ENCODE assay signal across 21 cellular contexts in the genomic region with DNA sequence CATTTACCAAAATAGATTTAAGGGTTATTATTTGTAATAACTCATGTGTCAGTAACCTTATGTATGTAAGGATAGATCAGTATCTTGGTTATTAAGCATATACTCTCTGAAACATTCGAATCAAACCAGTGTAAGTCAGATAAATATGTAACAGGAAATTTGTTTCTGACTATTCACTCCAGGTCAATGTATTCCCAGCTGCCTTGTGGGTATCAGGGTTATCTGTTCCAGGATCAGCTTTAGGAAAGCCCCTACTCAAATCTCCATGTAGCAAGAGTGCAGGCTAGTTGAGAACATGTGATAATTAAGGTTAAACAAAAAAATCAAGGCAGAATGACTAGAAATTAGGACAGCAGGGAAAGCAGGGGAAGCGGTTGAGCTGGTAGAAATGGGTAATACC.
A peak's percentile ranks its signal among the peaks of the same experiment; 100 is the strongest.
DNase-seq lines count a peak whose midpoint lies in the region; ATAC-seq, FAIRE-seq and TF ChIP-seq lines count a peak whose summit lies in the region.
"Had no signal": no experiment of that assay in that cellular context is flagged by ENCODE, and none has a peak within 500 bp of the region (broad histone marks: within the 10 kb centered on the region; RNA-seq: fewer than 3 reads in every experiment).

No MANE protein-coding gene starts in this region.

- H3K27ac Mint-ChIP-seq in endodermal cell: peak overlapping the region; percentile 32
- no peak overlapping the region for H3K27ac Mint-ChIP-seq in HFFc6

- H3K4me3 Mint-ChIP-seq in endodermal cell (no peak overlapping the region), HFFc6 (no peak overlapping the region)

- POLR2A ChIA-PET in A549 (lab: Yijun Ruan, JAX): no interaction called here
- POLR2A ChIA-PET in RWPE1 (lab: Yijun Ruan, JAX; ENCODE audit: low non-redundant PET): no interaction called here

- H3K36me3 ChIP-seq in KMS-11 (ENCODE audit: insufficient read depth) (no peaks in the 10 kb centered on the region), endodermal cell (ENCODE audit: control insufficient read depth, insufficient read depth, low read length) (no peaks in the 10 kb centered on the region), osteoblast (ENCODE audit: insufficient read depth, low read length) (no peaks in the 10 kb centered on the region)
- H3K36me3 ChIP-seq: BE2C, MG63, Peyer's patch, SJSA1 had no signal

- H4K20me1 ChIP-seq in KMS-11 (ENCODE audit: insufficient read depth) (no peaks in the 10 kb centered on the region), osteoblast (ENCODE audit: insufficient read depth, low read length) (no peaks in the 10 kb centered on the region)

- H3K27me3 ChIP-seq in KMS-11 (ENCODE audit: insufficient read depth, low read depth) (no peaks in the 10 kb centered on the region), endodermal cell (ENCODE audit: control insufficient read depth, insufficient read depth, low read length, poor library complexity, severe bottlenecking) (no peaks in the 10 kb centered on the region), osteoblast (ENCODE audit: insufficient read depth, low read length) (no peaks in the 10 kb centered on the region)
- H3K27me3 ChIP-seq: BE2C, MG63, Peyer's patch, SJSA1 had no signal

- peaks cover 22% of the 10 kb centered on the region for H3K4me1 ChIP-seq in A549
- H3K4me1 ChIP-seq in KMS-11 (ENCODE audit: low read depth, poor library complexity, severe bottlenecking): peaks cover 46% of the 10 kb centered on the region
- H3K4me1 ChIP-seq in endodermal cell (ENCODE audit: control insufficient read depth, insufficient read depth, low read length): peaks cover 36% of the 10 kb centered on the region
- H3K4me1 ChIP-seq in osteoblast (ENCODE audit: insufficient read depth, low read length): peaks cover 7% of the 10 kb centered on the region
- H3K4me1 ChIP-seq: Peyer's patch, SJSA1 had no signal

- H3K9me3 Mint-ChIP-seq in endodermal cell: no peaks in the 10 kb centered on the region
- peaks cover 52% of the 10 kb centered on the region for H3K9me3 Mint-ChIP-seq in HFFc6

- TF ChIP-seq EP300 in A549 (IDR thresholded peaks at IDR 0.05): no peak

- no peaks in the 10 kb centered on the region for H3K36me3 Mint-ChIP-seq in endodermal cell (ENCODE audit: low read depth)
- no peaks in the 10 kb centered on the region for H3K36me3 Mint-ChIP-seq in HFFc6 (ENCODE audit: low read depth)

- DNase-seq in A549 (ENCODE audit: low read depth in 1 of 2, low spot score in 1 of 2) (no peak), endodermal cell (no peak), osteoblast (ENCODE audit: insufficient read length, low spot score, missing footprints) (no peak), NOMO-1 treated with dmso at 0.1 percent for 144 hours (lab: John Stamatoyannopoulos, UW; ENCODE audit: unreplicated experiment) (no peak), HFFc6 (no peak), NCI-H2107 (lab: John Stamatoyannopoulos, UW) (no peak), RWPE1 (ENCODE audit: low spot score) (no peak)
- DNase-seq: EL; GF-D8; NCI-H1417 treated with DMSO at 0.1 percent for 48 hours; NCI-H1930; NCI-H2227 treated with DMSO at 0.1 percent for 48 hours; NCI-H510A treated with DMSO at 0.1 percent for 48 hours; NCI-H774; NK-92 treated with Interleukin-12 subunit alpha and Interleukin-12 subunit beta, amount 100 ng/mL, for 24 hours; Peyer's patch had no signal

- TF ChIP-seq RAD21 in A549 (conservative IDR thresholded peaks at IDR 0.05 in 1 of 2, IDR thresholded peaks at IDR 0.05 in 1 of 2): no peak

- WGBS in A549 (ENCODE audit: missing lambda C conversion rate): 25% methylated on average over 2 of the region's 2 CpGs
- 91 to 100% methylated on average over 2 of the region's 2 CpGs for WGBS in endodermal cell (ENCODE audit: insufficient coverage in 1 of 2, insufficient read length in 1 of 2), 2 experiments

- CTCF ChIA-PET in A549 (lab: Yijun Ruan, JAX): interaction anchor here (0.8 to 1.0 kb wide), 2 partner anchors 9 to 24 kb away, joined by 3 read pairs; no protein-coding TSS in a partner anchor
- CTCF ChIA-PET in RWPE1 (lab: Yijun Ruan, JAX): no interaction called here

- no peak for TF ChIP-seq CTCF in A549 (IDR thresholded peaks at IDR 0.05)
- TF ChIP-seq CTCF in KMS-11 (conservative IDR thresholded peaks at IDR 0.05; ENCODE audit: low read depth, low read length): no peak
- no peak for TF ChIP-seq CTCF in endodermal cell (conservative IDR thresholded peaks at IDR 0.05)
- no peak for TF ChIP-seq CTCF in osteoblast (IDR thresholded peaks at IDR 0.05; ENCODE audit: extremely low read depth, low read depth, low read length)
- TF ChIP-seq CTCF in HFFc6 (IDR thresholded peaks at IDR 0.05): no peak
- no peak for TF ChIP-seq CTCF in RWPE1 (conservative IDR thresholded peaks at IDR 0.05; ENCODE audit: low read depth)

- peaks cover 54% of the 10 kb centered on the region for H3K4me1 Mint-ChIP-seq in endodermal cell
- H3K4me1 Mint-ChIP-seq in HFFc6 (ENCODE audit: low read depth): no peaks in the 10 kb centered on the region

- H3K9ac ChIP-seq in KMS-11 (no peak overlapping the region), endodermal cell (ENCODE audit: extremely low read depth, low read length, poor library complexity, severe bottlenecking) (peak overlapping the region; percentile 33)

- no peak for ATAC-seq in A549

- H3K27ac ChIP-seq in A549 (no peak overlapping the region; a peak in 1 of 6 replicates), KMS-11 (no peak overlapping the region), endodermal cell (ENCODE audit: low read depth, low read length) (no peak overlapping the region), osteoblast (ENCODE audit: low read depth, low read length) (no peak overlapping the region), RWPE1 (no peak overlapping the region)
- H3K27ac ChIP-seq: Peyer's patch, SJSA1 had no signal

- H3K79me2 ChIP-seq in KMS-11 (ENCODE audit: insufficient read depth, low read depth) (no peaks in the 10 kb centered on the region), osteoblast (ENCODE audit: insufficient read depth, low read length) (no peaks in the 10 kb centered on the region)

- no peak for TF ChIP-seq POLR2A in A549 (IDR thresholded peaks at IDR 0.05; ENCODE audit: low read length)

- H3K27me3 Mint-ChIP-seq in endodermal cell (ENCODE audit: insufficient read depth): no peaks in the 10 kb centered on the region
- H3K27me3 Mint-ChIP-seq in HFFc6 (ENCODE audit: insufficient read depth): peaks cover 3% of the 10 kb centered on the region; the same call in 1 of the 2 replicates

- H3K4me2 ChIP-seq in A549 (peak overlapping the region; percentile 63), KMS-11 (0 out of 2 replicates have a peak overlapping the region, but pooled peaks have one; percentile 4), osteoblast (ENCODE audit: insufficient read depth, low read length) (peak overlapping the region; percentile 3)

- H2AFZ ChIP-seq in KMS-11 (ENCODE audit: low read depth) (no peak overlapping the region), osteoblast (ENCODE audit: low read length) (no peak overlapping the region)

- no peaks in the 10 kb centered on the region for H3K9me3 ChIP-seq in A549
- no peaks in the 10 kb centered on the region for H3K9me3 ChIP-seq in endodermal cell (ENCODE audit: control insufficient read depth, low read length)
- H3K9me3 ChIP-seq in osteoblast (ENCODE audit: low read depth, low read length): no peaks in the 10 kb centered on the region
- H3K9me3 ChIP-seq: BE2C, MG63, Peyer's patch, SJSA1 had no signal

- H3K4me3 ChIP-seq in A549: no peak overlapping the region
- no peak overlapping the region for H3K4me3 ChIP-seq in KMS-11 (IDR thresholded peaks at IDR 0.05; ENCODE audit: insufficient read depth, low read depth, low read length)
- H3K4me3 ChIP-seq in endodermal cell (ENCODE audit: low read length): peak overlapping the region; percentile 47
- H3K4me3 ChIP-seq in osteoblast (ENCODE audit: insufficient read depth, low read length): no peak overlapping the region
- H3K4me3 ChIP-seq: MG63, Peyer's patch, SJSA1 had no signal

- FAIRE-seq in A549 (lab: Jason Lieb, UNC): no peak
- FAIRE-seq: A204.1 had no signal

TF ChIP-seq in A549, 52 proteins besides CTCF, POLR2A, EP300 and RAD21:
- TF ChIP-seq NPAS2 (CRISPR knock-in tag; IDR thresholded peaks at IDR 0.05; ENCODE audit: borderline replicate concordance) (no peak), ZNF302 (CRISPR knock-in tag; IDR thresholded peaks at IDR 0.05) (no peak), NFE2L2 (conservative IDR thresholded peaks at IDR 0.05; ENCODE audit: low read length) (no peak), BHLHE40 (IDR thresholded peaks at IDR 0.05; ENCODE audit: low read depth, low read length) (no peak), FOSL2 (IDR thresholded peaks at IDR 0.05) (no peak), FOSL2 (CRISPR knock-in tag; IDR thresholded peaks at IDR 0.05) (no peak), PHF8 (IDR thresholded peaks at IDR 0.05; ENCODE audit: borderline replicate concordance, low read depth) (no peak)
- TF ChIP-seq, protein P1, sequence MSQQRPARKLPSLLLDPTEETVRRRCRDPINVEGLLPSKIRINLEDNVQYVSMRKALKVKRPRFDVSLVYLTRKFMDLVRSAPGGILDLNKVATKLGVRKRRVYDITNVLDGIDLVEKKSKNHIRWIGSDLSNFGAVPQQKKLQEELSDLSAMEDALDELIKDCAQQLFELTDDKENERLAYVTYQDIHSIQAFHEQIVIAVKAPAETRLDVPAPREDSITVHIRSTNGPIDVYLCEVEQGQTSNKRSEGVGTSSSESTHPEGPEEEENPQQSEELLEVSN (IDR thresholded peaks at IDR 0.05; ENCODE audit: borderline replicate concordance, low read depth): no peak

Comparison
In these comparisons a context has a peak if more than half of its experiments do, and no peak if none do; other contexts are left out.
1. H3K4me2 ChIP-seq: peak in every context shown above with its lines; median percentile 63 in A549; 4 in KMS-11; 3 in osteoblast.